1 cellular context compared by ENCODE assay signal in the genomic region with DNA sequence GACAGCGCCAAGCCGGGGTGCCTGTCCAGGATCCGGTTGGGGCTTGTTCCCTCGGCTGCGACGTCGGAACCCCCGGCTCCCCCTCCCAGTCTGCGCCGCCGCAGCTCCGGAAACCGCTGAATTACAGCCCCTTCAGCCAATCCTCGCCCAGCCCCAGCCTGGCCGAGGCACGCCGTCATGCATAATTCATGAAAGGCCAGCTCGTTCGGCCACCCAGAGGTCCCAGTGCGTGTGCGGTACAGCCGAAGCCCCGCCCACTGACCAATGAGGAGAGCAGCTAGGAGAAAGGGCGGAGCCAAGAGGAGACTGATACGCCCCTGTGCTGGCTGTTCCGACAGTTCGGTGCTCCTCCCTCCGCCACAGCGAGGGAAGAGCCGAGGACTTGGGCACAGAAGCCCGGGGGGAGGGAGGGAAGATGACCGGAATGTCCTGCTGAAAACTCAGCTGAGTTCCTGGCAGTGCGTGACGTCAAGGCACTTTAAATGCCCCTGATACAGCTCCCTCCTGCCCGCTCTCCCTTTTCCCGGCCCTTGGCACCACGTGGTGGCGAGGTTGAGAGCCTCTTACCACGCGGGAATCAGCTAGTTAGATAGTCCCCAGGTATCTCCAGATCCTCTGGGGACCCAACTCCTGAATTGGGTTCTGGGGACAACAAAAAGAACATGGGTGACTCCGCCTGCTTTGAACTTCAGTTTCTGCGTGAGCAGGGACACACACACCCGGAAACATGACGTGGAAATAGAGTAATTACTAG.
A peak's percentile ranks its signal among the peaks of the same experiment; 100 is the strongest.
TF ChIP-seq lines count a peak whose summit lies in the region.

A gene (minus strand): TSS at position 62 of the 754 bp plus-strand sequence. CDS start 39,926 bp downstream, outside the sequence.

TF ChIP-seq in HepG2, 621 proteins besides CTCF, POLR2A, EP300 and RAD21 (continued from another document and continues in another):
- TF ChIP-seq ZFP62 (CRISPR knock-in tag; IDR thresholded peaks at IDR 0.05) (no peak), KAT8 (CRISPR knock-in tag; IDR thresholded peaks at IDR 0.05) (peak; percentile 98), TCF12 (IDR thresholded peaks at IDR 0.05) (no peak), TCF12 (CRISPR knock-in tag; IDR thresholded peaks at IDR 0.05) (peak; percentile 90), GABPB1 (CRISPR knock-in tag; IDR thresholded peaks at IDR 0.05) (peak; percentile 90), HNRNPLL (IDR thresholded peaks at IDR 0.05; ENCODE audit: low read depth, low read length, poor library complexity, severe bottlenecking) (peak; percentile 93), ZFYVE20 (CRISPR knock-in tag; IDR thresholded peaks at IDR 0.05; ENCODE audit: borderline replicate concordance, low read depth) (no peak), TEAD3 (CRISPR knock-in tag; optimal IDR thresholded peaks at IDR 0.05; ENCODE audit: borderline replicate concordance) (peak; percentile 95), SIX4 (CRISPR knock-in tag; IDR thresholded peaks at IDR 0.05) (peak; percentile 96), LCORL (IDR thresholded peaks at IDR 0.05) (no peak), LCORL (CRISPR knock-in tag; IDR thresholded peaks at IDR 0.05) (peak; percentile 97), SAP130 (CRISPR knock-in tag; IDR thresholded peaks at IDR 0.05; ENCODE audit: low read depth) (peak; percentile 100), NCOR1 (IDR thresholded peaks at IDR 0.05; ENCODE audit: borderline replicate concordance, low read length) (peak; percentile 73; the same call in 1 of the 2 replicates), MXI1 (IDR thresholded peaks at IDR 0.05; ENCODE audit: borderline replicate concordance, low read depth, low read length) (peak; percentile 98; the same call in 1 of the 3 replicates), ZNF274 (CRISPR knock-in tag; IDR thresholded peaks at IDR 0.05) (peak; percentile 97; the same call in 1 of the 2 replicates), CBX5 (CRISPR knock-in tag; IDR thresholded peaks at IDR 0.05; ENCODE audit: borderline replicate concordance) (peak; percentile 100), KLF11 (CRISPR knock-in tag; IDR thresholded peaks at IDR 0.05) (peak; percentile 100), ZSCAN9 (CRISPR knock-in tag; IDR thresholded peaks at IDR 0.05; ENCODE audit: borderline replicate concordance) (peak; percentile 99), GTF2F1 (IDR thresholded peaks at IDR 0.05; ENCODE audit: low read length) (peak; percentile 86; the same call in 1 of the 2 replicates), TRIM24 (CRISPR knock-in tag; IDR thresholded peaks at IDR 0.05) (0 out of 2 replicates have a peak, but pooled peaks have one; percentile 25), AHR (CRISPR knock-in tag; IDR thresholded peaks at IDR 0.05) (peak; percentile 99), RORA (CRISPR knock-in tag; IDR thresholded peaks at IDR 0.05) (no peak), SUZ12 (IDR thresholded peaks at IDR 0.05; ENCODE audit: low read depth, low read length) (no peak), NR1H2 (CRISPR knock-in tag; IDR thresholded peaks at IDR 0.05; ENCODE audit: borderline replicate concordance, low read depth) (no peak; the same call in 1 of the 2 replicates), XBP1 (CRISPR knock-in tag; IDR thresholded peaks at IDR 0.05) (peak; percentile 93; the same call in 1 of the 2 replicates), SYNCRIP (IDR thresholded peaks at IDR 0.05; ENCODE audit: insufficient read depth, low read depth, low read length) (no peak), ZNF577 (CRISPR knock-in tag; IDR thresholded peaks at IDR 0.05; ENCODE audit: borderline replicate concordance, low read depth) (no peak; the same call in none of the 2 replicates), SKI (IDR thresholded peaks at IDR 0.05; ENCODE audit: partially characterized antibody) (peak; percentile 90), PCBP2 (optimal IDR thresholded peaks at IDR 0.05; ENCODE audit: low read depth, low read length, poor library complexity, severe bottlenecking) (no peak), ASH2L (IDR thresholded peaks at IDR 0.05; ENCODE audit: insufficient read length, low read depth, low read length) (peak; percentile 93), ZNF777 (CRISPR knock-in tag; IDR thresholded peaks at IDR 0.05) (peak; percentile 86), ZNF296 (CRISPR knock-in tag; conservative IDR thresholded peaks at IDR 0.05) (no peak), CCAR2 (optimal IDR thresholded peaks at IDR 0.05; ENCODE audit: low read depth, low read length) (peak; percentile 99), KAT2B (IDR thresholded peaks at IDR 0.05; ENCODE audit: borderline replicate concordance, low read depth, low read length) (no peak), SMYD3 (CRISPR knock-in tag; IDR thresholded peaks at IDR 0.05) (peak; percentile 97), SOX5 (CRISPR knock-in tag; IDR thresholded peaks at IDR 0.05; ENCODE audit: borderline replicate concordance) (peak; percentile 93; the same call in 1 of the 2 replicates), ATF1 (CRISPR knock-in tag; IDR thresholded peaks at IDR 0.05) (peak; percentile 97), KLF16 (CRISPR knock-in tag; IDR thresholded peaks at IDR 0.05) (peak in 1 of 2 experiments; percentile 100; a peak in 2 of 4 replicates), ZFX (CRISPR knock-in tag; IDR thresholded peaks at IDR 0.05; ENCODE audit: low read depth) (no peak; the same call in none of the 2 replicates), CBX1 (IDR thresholded peaks at IDR 0.05; ENCODE audit: low read depth) (peak; percentile 98), ZNF205 (CRISPR knock-in tag; IDR thresholded peaks at IDR 0.05) (peak; percentile 94), POGZ (CRISPR knock-in tag; IDR thresholded peaks at IDR 0.05) (peak; percentile 99), SMC3 (IDR thresholded peaks at IDR 0.05; ENCODE audit: low read length) (no peak), BRD4 (CRISPR knock-in tag; IDR thresholded peaks at IDR 0.05) (peak; percentile 81), RARA (CRISPR knock-in tag; IDR thresholded peaks at IDR 0.05) (peak; percentile 88), CBX2 (IDR thresholded peaks at IDR 0.05; ENCODE audit: low read depth, low read length) (no peak), CBX2 (CRISPR knock-in tag; IDR thresholded peaks at IDR 0.05; ENCODE audit: low read depth) (no peak)
- TF ChIP-seq, protein P1, sequence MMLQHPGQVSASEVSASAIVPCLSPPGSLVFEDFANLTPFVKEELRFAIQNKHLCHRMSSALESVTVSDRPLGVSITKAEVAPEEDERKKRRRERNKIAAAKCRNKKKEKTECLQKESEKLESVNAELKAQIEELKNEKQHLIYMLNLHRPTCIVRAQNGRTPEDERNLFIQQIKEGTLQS (CRISPR knock-in tag; IDR thresholded peaks at IDR 0.05), result peak; percentile 89
- TF ChIP-seq, protein P2, sequence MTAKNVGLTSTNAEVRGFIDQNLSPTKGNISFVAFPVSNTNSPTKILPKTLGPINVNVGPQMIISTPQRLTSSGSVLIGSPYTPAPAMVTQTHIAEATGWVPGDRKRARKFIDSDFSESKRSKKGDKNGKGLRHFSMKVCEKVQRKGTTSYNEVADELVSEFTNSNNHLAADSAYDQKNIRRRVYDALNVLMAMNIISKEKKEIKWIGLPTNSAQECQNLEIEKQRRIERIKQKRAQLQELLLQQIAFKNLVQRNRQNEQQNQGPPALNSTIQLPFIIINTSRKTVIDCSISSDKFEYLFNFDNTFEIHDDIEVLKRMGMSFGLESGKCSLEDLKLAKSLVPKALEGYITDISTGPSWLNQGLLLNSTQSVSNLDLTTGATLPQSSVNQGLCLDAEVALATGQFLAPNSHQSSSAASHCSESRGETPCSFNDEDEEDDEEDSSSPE (CRISPR knock-in tag; IDR thresholded peaks at IDR 0.05), result peak; percentile 93
- TF ChIP-seq, protein P3, sequence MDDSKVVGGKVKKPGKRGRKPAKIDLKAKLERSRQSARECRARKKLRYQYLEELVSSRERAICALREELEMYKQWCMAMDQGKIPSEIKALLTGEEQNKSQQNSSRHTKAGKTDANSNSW (CRISPR knock-in tag; IDR thresholded peaks at IDR 0.05; ENCODE audit: borderline replicate concordance), result peak; percentile 96; the same call in 1 of the 2 replicates
- TF ChIP-seq, protein P4, sequence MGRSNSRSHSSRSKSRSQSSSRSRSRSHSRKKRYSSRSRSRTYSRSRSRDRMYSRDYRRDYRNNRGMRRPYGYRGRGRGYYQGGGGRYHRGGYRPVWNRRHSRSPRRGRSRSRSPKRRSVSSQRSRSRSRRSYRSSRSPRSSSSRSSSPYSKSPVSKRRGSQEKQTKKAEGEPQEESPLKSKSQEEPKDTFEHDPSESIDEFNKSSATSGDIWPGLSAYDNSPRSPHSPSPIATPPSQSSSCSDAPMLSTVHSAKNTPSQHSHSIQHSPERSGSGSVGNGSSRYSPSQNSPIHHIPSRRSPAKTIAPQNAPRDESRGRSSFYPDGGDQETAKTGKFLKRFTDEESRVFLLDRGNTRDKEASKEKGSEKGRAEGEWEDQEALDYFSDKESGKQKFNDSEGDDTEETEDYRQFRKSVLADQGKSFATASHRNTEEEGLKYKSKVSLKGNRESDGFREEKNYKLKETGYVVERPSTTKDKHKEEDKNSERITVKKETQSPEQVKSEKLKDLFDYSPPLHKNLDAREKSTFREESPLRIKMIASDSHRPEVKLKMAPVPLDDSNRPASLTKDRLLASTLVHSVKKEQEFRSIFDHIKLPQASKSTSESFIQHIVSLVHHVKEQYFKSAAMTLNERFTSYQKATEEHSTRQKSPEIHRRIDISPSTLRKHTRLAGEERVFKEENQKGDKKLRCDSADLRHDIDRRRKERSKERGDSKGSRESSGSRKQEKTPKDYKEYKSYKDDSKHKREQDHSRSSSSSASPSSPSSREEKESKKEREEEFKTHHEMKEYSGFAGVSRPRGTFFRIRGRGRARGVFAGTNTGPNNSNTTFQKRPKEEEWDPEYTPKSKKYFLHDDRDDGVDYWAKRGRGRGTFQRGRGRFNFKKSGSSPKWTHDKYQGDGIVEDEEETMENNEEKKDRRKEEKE (IDR thresholded peaks at IDR 0.05), result no peak
- TF ChIP-seq, protein P5, sequence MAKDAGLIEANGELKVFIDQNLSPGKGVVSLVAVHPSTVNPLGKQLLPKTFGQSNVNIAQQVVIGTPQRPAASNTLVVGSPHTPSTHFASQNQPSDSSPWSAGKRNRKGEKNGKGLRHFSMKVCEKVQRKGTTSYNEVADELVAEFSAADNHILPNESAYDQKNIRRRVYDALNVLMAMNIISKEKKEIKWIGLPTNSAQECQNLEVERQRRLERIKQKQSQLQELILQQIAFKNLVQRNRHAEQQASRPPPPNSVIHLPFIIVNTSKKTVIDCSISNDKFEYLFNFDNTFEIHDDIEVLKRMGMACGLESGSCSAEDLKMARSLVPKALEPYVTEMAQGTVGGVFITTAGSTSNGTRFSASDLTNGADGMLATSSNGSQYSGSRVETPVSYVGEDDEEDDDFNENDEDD (CRISPR knock-in tag; IDR thresholded peaks at IDR 0.05; ENCODE audit: borderline replicate concordance), result peak; percentile 99
- TF ChIP-seq, protein P6, sequence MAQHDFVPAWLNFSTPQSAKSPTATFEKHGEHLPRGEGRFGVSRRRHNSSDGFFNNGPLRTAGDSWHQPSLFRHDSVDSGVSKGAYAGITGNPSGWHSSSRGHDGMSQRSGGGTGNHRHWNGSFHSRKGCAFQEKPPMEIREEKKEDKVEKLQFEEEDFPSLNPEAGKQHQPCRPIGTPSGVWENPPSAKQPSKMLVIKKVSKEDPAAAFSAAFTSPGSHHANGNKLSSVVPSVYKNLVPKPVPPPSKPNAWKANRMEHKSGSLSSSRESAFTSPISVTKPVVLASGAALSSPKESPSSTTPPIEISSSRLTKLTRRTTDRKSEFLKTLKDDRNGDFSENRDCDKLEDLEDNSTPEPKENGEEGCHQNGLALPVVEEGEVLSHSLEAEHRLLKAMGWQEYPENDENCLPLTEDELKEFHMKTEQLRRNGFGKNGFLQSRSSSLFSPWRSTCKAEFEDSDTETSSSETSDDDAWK (CRISPR knock-in tag; IDR thresholded peaks at IDR 0.05), result no peak
- TF ChIP-seq, protein P7, sequence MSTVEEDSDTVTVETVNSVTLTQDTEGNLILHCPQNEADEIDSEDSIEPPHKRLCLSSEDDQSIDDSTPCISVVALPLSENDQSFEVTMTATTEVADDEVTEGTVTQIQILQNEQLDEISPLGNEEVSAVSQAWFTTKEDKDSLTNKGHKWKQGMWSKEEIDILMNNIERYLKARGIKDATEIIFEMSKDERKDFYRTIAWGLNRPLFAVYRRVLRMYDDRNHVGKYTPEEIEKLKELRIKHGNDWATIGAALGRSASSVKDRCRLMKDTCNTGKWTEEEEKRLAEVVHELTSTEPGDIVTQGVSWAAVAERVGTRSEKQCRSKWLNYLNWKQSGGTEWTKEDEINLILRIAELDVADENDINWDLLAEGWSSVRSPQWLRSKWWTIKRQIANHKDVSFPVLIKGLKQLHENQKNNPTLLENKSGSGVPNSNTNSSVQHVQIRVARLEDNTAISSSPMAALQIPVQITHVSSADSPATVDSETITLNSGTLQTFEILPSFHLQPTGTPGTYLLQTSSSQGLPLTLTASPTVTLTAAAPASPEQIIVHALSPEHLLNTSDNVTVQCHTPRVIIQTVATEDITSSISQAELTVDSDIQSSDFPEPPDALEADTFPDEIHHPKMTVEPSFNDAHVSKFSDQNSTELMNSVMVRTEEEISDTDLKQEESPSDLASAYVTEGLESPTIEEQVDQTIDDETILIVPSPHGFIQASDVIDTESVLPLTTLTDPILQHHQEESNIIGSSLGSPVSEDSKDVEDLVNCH (CRISPR knock-in tag; IDR thresholded peaks at IDR 0.05), result no peak
- TF ChIP-seq, protein P8, sequence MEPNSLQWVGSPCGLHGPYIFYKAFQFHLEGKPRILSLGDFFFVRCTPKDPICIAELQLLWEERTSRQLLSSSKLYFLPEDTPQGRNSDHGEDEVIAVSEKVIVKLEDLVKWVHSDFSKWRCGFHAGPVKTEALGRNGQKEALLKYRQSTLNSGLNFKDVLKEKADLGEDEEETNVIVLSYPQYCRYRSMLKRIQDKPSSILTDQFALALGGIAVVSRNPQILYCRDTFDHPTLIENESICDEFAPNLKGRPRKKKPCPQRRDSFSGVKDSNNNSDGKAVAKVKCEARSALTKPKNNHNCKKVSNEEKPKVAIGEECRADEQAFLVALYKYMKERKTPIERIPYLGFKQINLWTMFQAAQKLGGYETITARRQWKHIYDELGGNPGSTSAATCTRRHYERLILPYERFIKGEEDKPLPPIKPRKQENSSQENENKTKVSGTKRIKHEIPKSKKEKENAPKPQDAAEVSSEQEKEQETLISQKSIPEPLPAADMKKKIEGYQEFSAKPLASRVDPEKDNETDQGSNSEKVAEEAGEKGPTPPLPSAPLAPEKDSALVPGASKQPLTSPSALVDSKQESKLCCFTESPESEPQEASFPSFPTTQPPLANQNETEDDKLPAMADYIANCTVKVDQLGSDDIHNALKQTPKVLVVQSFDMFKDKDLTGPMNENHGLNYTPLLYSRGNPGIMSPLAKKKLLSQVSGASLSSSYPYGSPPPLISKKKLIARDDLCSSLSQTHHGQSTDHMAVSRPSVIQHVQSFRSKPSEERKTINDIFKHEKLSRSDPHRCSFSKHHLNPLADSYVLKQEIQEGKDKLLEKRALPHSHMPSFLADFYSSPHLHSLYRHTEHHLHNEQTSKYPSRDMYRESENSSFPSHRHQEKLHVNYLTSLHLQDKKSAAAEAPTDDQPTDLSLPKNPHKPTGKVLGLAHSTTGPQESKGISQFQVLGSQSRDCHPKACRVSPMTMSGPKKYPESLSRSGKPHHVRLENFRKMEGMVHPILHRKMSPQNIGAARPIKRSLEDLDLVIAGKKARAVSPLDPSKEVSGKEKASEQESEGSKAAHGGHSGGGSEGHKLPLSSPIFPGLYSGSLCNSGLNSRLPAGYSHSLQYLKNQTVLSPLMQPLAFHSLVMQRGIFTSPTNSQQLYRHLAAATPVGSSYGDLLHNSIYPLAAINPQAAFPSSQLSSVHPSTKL (CRISPR knock-in tag; IDR thresholded peaks at IDR 0.05), result peak; percentile 97
